Comparison of ENCODE assay signal across 1 cellular context in genomic region chrX:73964607-73965006, GRCh38.
TF ChIP-seq lines count a peak whose summit lies in the region.

No MANE protein-coding gene starts in this region.

TF ChIP-seq in H1, 55 proteins besides CTCF, POLR2A, EP300 and RAD21:
- TF ChIP-seq HDAC6 (IDR thresholded peaks at IDR 0.05; ENCODE audit: low read depth, low read length) (no peak), CHD2 (IDR thresholded peaks at IDR 0.05; ENCODE audit: low read length) (no peak), HDAC2 (IDR thresholded peaks at IDR 0.05; ENCODE audit: borderline replicate concordance in 1 of 2, low read depth in 2 of 2, low read length in 2 of 2) (no peak), SAP30 (IDR thresholded peaks at IDR 0.05; ENCODE audit: insufficient read depth, insufficient replicate concordance, low read length) (no peak), POU5F1 (IDR thresholded peaks at IDR 0.05; ENCODE audit: low read depth, low read length) (no peak), PHF8 (conservative IDR thresholded peaks at IDR 0.05; ENCODE audit: low read depth, low read length) (no peak), JUN (IDR thresholded peaks at IDR 0.05; ENCODE audit: low read depth, low read length) (no peak)
